ENCODE assay signal across 1 cellular context in genomic region chr11:2446590-2447252, GRCh38.
TF ChIP-seq lines count a peak whose summit lies in the region.

No MANE protein-coding gene starts in this region.

TF ChIP-seq in HepG2, 621 proteins besides CTCF, POLR2A, EP300 and RAD21:
- TF ChIP-seq ZBTB38 (CRISPR knock-in tag; IDR thresholded peaks at IDR 0.05): no peak
- no peak for TF ChIP-seq KDM5B (CRISPR knock-in tag; IDR thresholded peaks at IDR 0.05; ENCODE audit: borderline replicate concordance)
- TF ChIP-seq GFI1 (CRISPR knock-in tag; IDR thresholded peaks at IDR 0.05; ENCODE audit: borderline replicate concordance): no peak
- no peak for TF ChIP-seq HNRNPK (IDR thresholded peaks at IDR 0.05; ENCODE audit: low read depth, low read length, poor library complexity, severe bottlenecking)
- TF ChIP-seq ZNF512B (CRISPR knock-in tag; IDR thresholded peaks at IDR 0.05; ENCODE audit: borderline replicate concordance): no peak
- no peak for TF ChIP-seq PLRG1 (conservative IDR thresholded peaks at IDR 0.05)
- TF ChIP-seq CBX5 (CRISPR knock-in tag; IDR thresholded peaks at IDR 0.05; ENCODE audit: borderline replicate concordance): no peak
- TF ChIP-seq PTBP1 (IDR thresholded peaks at IDR 0.05; ENCODE audit: low read depth, low read length, poor library complexity, severe bottlenecking): no peak
- no peak for TF ChIP-seq ZNF260 (CRISPR knock-in tag; IDR thresholded peaks at IDR 0.05; ENCODE audit: borderline replicate concordance, low read depth)
- TF ChIP-seq SMAD1 (CRISPR knock-in tag; IDR thresholded peaks at IDR 0.05; ENCODE audit: borderline replicate concordance, low read depth): no peak
- no peak for TF ChIP-seq GABPB1 (CRISPR knock-in tag; IDR thresholded peaks at IDR 0.05)
- TF ChIP-seq PBX2 (CRISPR knock-in tag; IDR thresholded peaks at IDR 0.05): no peak
- TF ChIP-seq ZSCAN29 (CRISPR knock-in tag; conservative IDR thresholded peaks at IDR 0.05): no peak
- TF ChIP-seq ZNF460 (CRISPR knock-in tag; IDR thresholded peaks at IDR 0.05; ENCODE audit: borderline replicate concordance): no peak
- TF ChIP-seq KLF6 (CRISPR knock-in tag; IDR thresholded peaks at IDR 0.05): no peak
- no peak for TF ChIP-seq FOXP1 (IDR thresholded peaks at IDR 0.05)
- TF ChIP-seq FOXP1 (CRISPR knock-in tag; IDR thresholded peaks at IDR 0.05): no peak
- no peak for TF ChIP-seq KDM5A (IDR thresholded peaks at IDR 0.05; ENCODE audit: borderline replicate concordance, low read length)
